ENCODE assay signal across 8 cellular contexts in the genomic region with DNA sequence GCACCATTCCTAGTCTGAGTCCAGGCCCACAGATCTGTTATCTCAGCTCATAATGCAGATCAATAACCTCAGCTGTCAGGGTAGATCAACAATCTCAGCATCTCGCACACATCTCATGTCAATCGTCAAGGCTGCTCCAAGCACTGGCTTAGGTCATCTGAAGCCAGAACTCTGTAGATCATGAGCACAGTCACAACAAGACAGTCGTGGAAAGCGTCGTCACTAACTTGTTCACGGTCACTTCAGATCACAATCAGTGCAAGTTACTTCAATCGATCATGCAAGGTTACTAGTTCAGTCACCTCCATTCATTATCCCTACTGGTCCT.
DNase-seq lines count a peak whose midpoint lies in the region; ATAC-seq and TF ChIP-seq lines count a peak whose summit lies in the region.

No MANE protein-coding gene starts in this region.

- CTCF ChIA-PET in RWPE1 (lab: Yijun Ruan, JAX), result interaction anchor here (0.6 kb wide), 1 partner anchor 18 kb away, joined by 4 read pairs; no protein-coding TSS in a partner anchor

- DNase-seq in HAP-1 (ENCODE audit: low spot score in 2 of 2) (no peak), RWPE1 (ENCODE audit: low spot score) (no peak), esophagus squamous epithelium (lab: John Stamatoyannopoulos, UW) (no peak), psoas muscle (no peak), NCI-H1048 (lab: John Stamatoyannopoulos, UW) (no peak), Kasumi-1 (lab: John Stamatoyannopoulos, UW) (no peak), GM03348 (ENCODE audit: low spot score) (no peak), NCI-H226 (no peak)

- 0 out of 2 replicates have a peak, but pooled peaks cover 5% of the 10 kb centered on the region for H3K36me3 ChIP-seq in HAP-1 (replicated peaks)
- no peaks in the 10 kb centered on the region for H3K36me3 ChIP-seq in esophagus squamous epithelium
- H3K36me3 ChIP-seq in psoas muscle (ENCODE audit: insufficient read depth in 1 of 2, low read depth in 1 of 2), result no peaks in the 10 kb centered on the region

- TF ChIP-seq CTCF in RWPE1 (conservative IDR thresholded peaks at IDR 0.05; ENCODE audit: low read depth) (no peak), esophagus squamous epithelium (IDR thresholded peaks at IDR 0.05) (no peak), psoas muscle (IDR thresholded peaks at IDR 0.05) (no peak)

- intact Hi-C loops in esophagus squamous epithelium (cut with DNase I) (no loop called here), psoas muscle (cut with DNase I) (no loop called here)

- peak in 2 of 4 donors; percentile 2 to 6 for ATAC-seq in psoas muscle

- H3K4me3 ChIP-seq in HAP-1, result peak overlapping the region; percentile 81
- peak overlapping the region; percentile 86 to 98 (median 92) for H3K4me3 ChIP-seq in esophagus squamous epithelium
- H3K4me3 ChIP-seq in psoas muscle, result peak overlapping the region; percentile 85

- H3K27me3 ChIP-seq in HAP-1 (ENCODE audit: low read depth) (no peaks in the 10 kb centered on the region), esophagus squamous epithelium (no peaks in the 10 kb centered on the region), psoas muscle (ENCODE audit: insufficient read depth in 3 of 3, low read length in 2 of 3) (no peaks in the 10 kb centered on the region)

- in situ Hi-C loops in HAP-1 (cut with MboI; ENCODE audit: low sequenced_read_pairs), result no loop called here

- H3K9me3 ChIP-seq in HAP-1, result no peaks in the 10 kb centered on the region
- no peaks in the 10 kb centered on the region for H3K9me3 ChIP-seq in esophagus squamous epithelium
- H3K9me3 ChIP-seq in psoas muscle, result no peaks in the 10 kb centered on the region

- H3K4me1 ChIP-seq in HAP-1 (peaks cover 36% of the 10 kb centered on the region), esophagus squamous epithelium (peaks cover 35 to 50% (median 41%) of the 10 kb centered on the region in 3 donors), psoas muscle (peaks cover 37% of the 10 kb centered on the region)

- H3K27ac ChIP-seq in RWPE1 (peak overlapping the region; percentile 70), esophagus squamous epithelium (peak overlapping the region; percentile 91 to 96 (median 94)), psoas muscle (peak overlapping the region; percentile 87)

- POLR2A ChIA-PET in RWPE1 (lab: Yijun Ruan, JAX; ENCODE audit: low non-redundant PET), result no interaction called here

- WGBS in esophagus squamous epithelium, 2 donors, result 41 to 50% methylated on average over 7 of the region's 7 CpGs
- 36 to 48% (median 38%) methylated on average over 7 of the region's 7 CpGs for WGBS in psoas muscle, 3 donors

- no peak for TF ChIP-seq POLR2A in esophagus squamous epithelium (IDR thresholded peaks at IDR 0.05)
